ENCODE assay signal across 9 cellular contexts in the genomic region with DNA sequence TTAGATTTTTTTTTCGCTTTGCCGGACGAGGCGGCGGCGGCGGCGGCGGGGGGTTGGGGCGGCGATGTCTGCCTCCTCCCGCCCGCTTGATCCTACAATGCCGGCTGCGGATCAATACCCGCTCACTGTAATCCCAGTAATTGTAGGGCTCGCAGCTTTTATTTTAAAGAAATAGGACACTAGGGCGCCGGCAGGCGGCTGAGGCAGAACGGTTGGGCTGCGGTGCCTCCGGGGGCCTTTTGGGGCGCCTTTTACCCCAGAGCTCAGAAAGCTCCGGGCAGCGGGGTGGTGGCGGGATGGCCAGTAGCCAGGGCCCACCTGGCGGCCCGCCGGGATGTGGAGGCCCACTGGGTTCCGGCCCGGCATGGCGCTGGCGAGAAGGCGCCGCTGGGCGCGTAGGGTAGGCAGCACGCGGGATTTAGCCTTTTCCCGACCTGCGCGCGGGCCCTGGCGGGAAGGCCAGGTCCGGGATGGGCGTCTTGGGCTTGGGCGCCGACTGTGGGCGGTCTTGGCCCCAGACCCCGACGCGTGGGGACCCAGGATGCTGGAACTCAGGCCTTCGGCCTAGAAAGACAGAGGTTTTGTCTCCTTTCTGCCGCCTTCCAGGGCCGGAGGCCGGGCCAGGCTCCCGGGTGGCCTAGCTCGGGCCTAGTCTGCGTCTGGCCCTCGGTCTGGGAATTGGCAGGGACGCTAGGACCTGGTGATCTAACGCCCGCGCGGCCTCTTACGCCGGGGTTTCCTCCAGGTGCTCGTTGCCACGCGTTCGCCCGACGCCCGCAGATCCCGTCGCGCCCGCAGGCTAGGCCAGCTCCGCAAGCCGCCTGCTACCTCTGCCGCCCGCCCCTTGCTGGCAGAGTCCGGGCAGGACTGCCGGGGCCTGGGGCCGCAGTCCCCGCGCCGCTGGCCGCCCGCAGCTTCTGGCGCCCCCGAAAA. TPM values are rescaled to one million over a fixed set of nuclear protein-coding genes. Genes with fewer than 3 reads are reported as not detected.
DNase-seq lines count a peak whose midpoint lies in the region; ATAC-seq and TF ChIP-seq lines count a peak whose summit lies in the region.
"Had no signal": no experiment of that assay in that cellular context is flagged by ENCODE, and none has a peak within 500 bp of the region (broad histone marks: within the 10 kb centered on the region; RNA-seq: fewer than 3 reads in every experiment).

No MANE protein-coding gene starts in this region.

- H3K4me3 Mint-ChIP-seq in CD8-positive, alpha-beta memory T cell: peak overlapping the region; percentile 35 to 83 (median 76)
- H3K4me3 Mint-ChIP-seq in glutamatergic neuron (ENCODE audit: unreplicated experiment): no peak overlapping the region
- peak overlapping the region; percentile 56 for H3K4me3 Mint-ChIP-seq in progenitor cell of endocrine pancreas (ENCODE audit: low read depth)

- H3K27ac Mint-ChIP-seq in CD8-positive, alpha-beta memory T cell: no peak overlapping the region
- no peak overlapping the region for H3K27ac Mint-ChIP-seq in glutamatergic neuron (ENCODE audit: unreplicated experiment)
- H3K27ac Mint-ChIP-seq in progenitor cell of endocrine pancreas: peak overlapping the region; percentile 81

- peak overlapping the region; percentile 26 for H3K4me3 ChIP-seq in CD8-positive, alpha-beta memory T cell (ENCODE audit: low read length)
- H3K4me3 ChIP-seq in RWPE2 (ENCODE audit: severe bottlenecking): no peak overlapping the region
- H3K4me3 ChIP-seq: SJSA1 had no signal

- no peak overlapping the region for H3K27ac ChIP-seq in CD8-positive, alpha-beta memory T cell (ENCODE audit: low read depth, low read length)
- H3K27ac ChIP-seq in RWPE2 (ENCODE audit: poor library complexity, severe bottlenecking): no peak overlapping the region
- H3K27ac ChIP-seq: SJSA1 had no signal

- POLR2A ChIA-PET in CD8-positive, alpha-beta memory T cell (lab: Charles Lee): no interaction called here

- no peaks in the 10 kb centered on the region for H3K36me3 Mint-ChIP-seq in CD8-positive, alpha-beta memory T cell
- H3K36me3 Mint-ChIP-seq in glutamatergic neuron (ENCODE audit: unreplicated experiment) (no peaks in the 10 kb centered on the region), progenitor cell of endocrine pancreas (ENCODE audit: insufficient read depth) (peaks cover 6% of the 10 kb centered on the region)

- H3K4me1 Mint-ChIP-seq in CD8-positive, alpha-beta memory T cell: peaks cover 21 to 28% (median 23%) of the 10 kb centered on the region in 3 donors
- H3K4me1 Mint-ChIP-seq in glutamatergic neuron (ENCODE audit: low read depth, unreplicated experiment): peaks cover 42% of the 10 kb centered on the region
- peaks cover 47% of the 10 kb centered on the region for H3K4me1 Mint-ChIP-seq in progenitor cell of endocrine pancreas (ENCODE audit: low read depth)

- CTCF ChIA-PET in CD8-positive, alpha-beta memory T cell (lab: Charles Lee): interaction anchor here (1.0 kb wide), 1 partner anchor 22 kb away, joined by 4 read pairs; no protein-coding TSS in a partner anchor

- H3K36me3 ChIP-seq in CD8-positive, alpha-beta memory T cell (ENCODE audit: insufficient read depth, low read length): no peaks in the 10 kb centered on the region
- H3K36me3 ChIP-seq in RWPE2 (ENCODE audit: low read depth): no peaks in the 10 kb centered on the region
- H3K36me3 ChIP-seq: SJSA1 had no signal

- peaks cover 84% of the 10 kb centered on the region for H3K27me3 ChIP-seq in CD8-positive, alpha-beta memory T cell (ENCODE audit: insufficient read depth, low read length, poor library complexity, severe bottlenecking)
- peaks cover 98% of the 10 kb centered on the region for H3K27me3 ChIP-seq in RWPE2 (ENCODE audit: insufficient read depth, poor library complexity, severe bottlenecking)

- TF ChIP-seq CTCF in RWPE2 (IDR thresholded peaks at IDR 0.05; ENCODE audit: poor library complexity, severe bottlenecking) (no peak), glutamatergic neuron (IDR thresholded peaks at IDR 0.05; ENCODE audit: partially characterized antibody, unreplicated experiment) (peak; percentile 38), progenitor cell of endocrine pancreas (IDR thresholded peaks at IDR 0.05; ENCODE audit: unreplicated experiment) (peak; percentile 47)

- H3K27me3 Mint-ChIP-seq in CD8-positive, alpha-beta memory T cell: peaks cover 69 to 79% of the 10 kb centered on the region in 2 donors
- H3K27me3 Mint-ChIP-seq in glutamatergic neuron (ENCODE audit: unreplicated experiment) (peaks cover 8% of the 10 kb centered on the region), progenitor cell of endocrine pancreas (peaks cover 4% of the 10 kb centered on the region)

- ATAC-seq in RWPE2 (ENCODE audit: low read depth) (peak; percentile 37), HG02642 (IDR thresholded peaks at IDR 0.05; ENCODE audit: poor library complexity, unreplicated experiment) (no peak), HG03460 (IDR thresholded peaks at IDR 0.05; ENCODE audit: unreplicated experiment) (no peak)

- peak in 1 of 5 donors; percentile 43 for DNase-seq in CD8-positive, alpha-beta memory T cell
- peak; percentile 67 for DNase-seq in RWPE2 (ENCODE audit: low spot score)
- DNase-seq in glutamatergic neuron: peak; percentile 75
- peak; percentile 43 for DNase-seq in progenitor cell of endocrine pancreas (ENCODE audit: low spot score, unreplicated experiment)
- no peak for DNase-seq in pons (ENCODE audit: low spot score)
- no peak for DNase-seq in SHP77 treated with DMSO at 0.1 percent for 48 hours (lab: John Stamatoyannopoulos, UW)

- H3K9me3 ChIP-seq in CD8-positive, alpha-beta memory T cell (ENCODE audit: low read length): no peaks in the 10 kb centered on the region
- H3K9me3 ChIP-seq in RWPE2 (ENCODE audit: severe bottlenecking): no peaks in the 10 kb centered on the region
- H3K9me3 ChIP-seq: SJSA1 had no signal

- peaks cover 0 to 5% (median 2%) of the 10 kb centered on the region in 5 donors for H3K9me3 Mint-ChIP-seq in CD8-positive, alpha-beta memory T cell
- H3K9me3 Mint-ChIP-seq in glutamatergic neuron (ENCODE audit: unreplicated experiment): peaks cover 11% of the 10 kb centered on the region
- H3K9me3 Mint-ChIP-seq in progenitor cell of endocrine pancreas (ENCODE audit: low read depth): no peaks in the 10 kb centered on the region

- H3K4me1 ChIP-seq in CD8-positive, alpha-beta memory T cell (ENCODE audit: insufficient read depth, low read length): peaks cover 25% of the 10 kb centered on the region
- H3K4me1 ChIP-seq in RWPE2 (ENCODE audit: insufficient read depth, poor library complexity, severe bottlenecking): no peaks in the 10 kb centered on the region
- H3K4me1 ChIP-seq: SJSA1 had no signal

RNA-seq across cellular contexts. Expression of gene ONECUT1, which starts 15.5 kb away (rescaled TPM):
- not detected for total RNA-seq in CD8-positive, alpha-beta memory T cell
- polyA plus RNA-seq in CD8-positive, alpha-beta memory T cell: not detected
- total RNA-seq in glutamatergic neuron (ENCODE audit: unreplicated experiment) (48.9 TPM), progenitor cell of endocrine pancreas (304 and 341 TPM in 2 replicates)
- total RNA-seq: SJSA1 had no signal

Comparison
In these comparisons a context has a peak if more than half of its experiments do, and no peak if none do; other contexts are left out.
1. DNase-seq: peak in RWPE2 (single experiment), glutamatergic neuron (single experiment) and progenitor cell of endocrine pancreas (single experiment); none in pons (single experiment) and SHP77 treated with DMSO at 0.1 percent for 48 hours (single experiment).
2. RNA of gene ONECUT1, which starts 15.5 kb away (total RNA-seq): 304 to 341 TPM in progenitor cell of endocrine pancreas and 48.9 TPM in glutamatergic neuron (single experiment); not detected in CD8-positive, alpha-beta memory T cell; every median in the first group is over 10 times any median in the second.